In genomic region chr10:32055478-32056135, GRCh38 we compare ENCODE assay signal across 8 cellular contexts. TPM values are rescaled to one million over a fixed set of nuclear protein-coding genes. Genes with fewer than 3 reads are reported as not detected.
DNase-seq lines count a peak whose midpoint lies in the region; ATAC-seq and TF ChIP-seq lines count a peak whose summit lies in the region.

No MANE protein-coding gene starts in this region.

- peaks cover 55% of the 10 kb centered on the region for H3K79me2 ChIP-seq in KMS-11 (ENCODE audit: insufficient read depth, low read depth)

- peak overlapping the region; percentile 98 for H3K4me2 ChIP-seq in KMS-11

- peaks cover 37% of the 10 kb centered on the region for H3K4me1 Mint-ChIP-seq in T-helper 17 cell

- DNase-seq in T-helper 17 cell = peak; percentile 35 to 51 (median 50)
- DNase-seq in astrocyte of the cerebellum (ENCODE audit: low read depth) = no peak
- DNase-seq in hypothalamus (lab: John Stamatoyannopoulos, UW) = peak in 48 of 51 donors; percentile 19 to 91 (median 67)
- DNase-seq in retinal pigment epithelial cell (ENCODE audit: low read depth) = no peak
- DNase-seq in middle frontal gyrus (ENCODE audit: extremely low spot score, low spot score) = no peak

- peak overlapping the region; percentile 87 for H3K27ac ChIP-seq in KMS-11

- peak overlapping the region; percentile 92 for H3K9ac ChIP-seq in KMS-11

- H3K27me3 ChIP-seq in KMS-11 (ENCODE audit: insufficient read depth, low read depth) = no peaks in the 10 kb centered on the region

- TF ChIP-seq CTCF in KMS-11 (conservative IDR thresholded peaks at IDR 0.05; ENCODE audit: low read depth, low read length) = no peak
- TF ChIP-seq CTCF in astrocyte of the cerebellum (IDR thresholded peaks at IDR 0.05; ENCODE audit: low read depth, low read length, missing control alignments) = peak; percentile 25
- no peak for TF ChIP-seq CTCF in retinal pigment epithelial cell (conservative IDR thresholded peaks at IDR 0.05; ENCODE audit: low read depth, low read length)

- peak overlapping the region; percentile 90 for H2AFZ ChIP-seq in KMS-11 (ENCODE audit: low read depth)

- peak overlapping the region; percentile 89 for H3K4me3 ChIP-seq in GM08714 (ENCODE audit: low read length)
- no peak overlapping the region for H3K4me3 ChIP-seq in KMS-11 (IDR thresholded peaks at IDR 0.05; ENCODE audit: insufficient read depth, low read depth, low read length)
- peak overlapping the region; percentile 98 for H3K4me3 ChIP-seq in astrocyte of the cerebellum (ENCODE audit: low read depth, low read length)
- H3K4me3 ChIP-seq in retinal pigment epithelial cell (ENCODE audit: low read length) = peak overlapping the region; percentile 92

- ATAC-seq in GM21786 (IDR thresholded peaks at IDR 0.05; ENCODE audit: unreplicated experiment) (peak; percentile 40), T-helper 17 cell (peak; percentile 70)

- H3K36me3 Mint-ChIP-seq in T-helper 17 cell (ENCODE audit: low read depth) = no peaks in the 10 kb centered on the region

- H3K9me3 ChIP-seq in T-helper 17 cell (ENCODE audit: control insufficient read depth, low read length, poor library complexity, severe bottlenecking) = no peaks in the 10 kb centered on the region

- H3K4me3 Mint-ChIP-seq in T-helper 17 cell = peak overlapping the region; percentile 97

- H4K20me1 ChIP-seq in KMS-11 (ENCODE audit: insufficient read depth) = peaks cover 47% of the 10 kb centered on the region

- H3K4me1 ChIP-seq in KMS-11 (ENCODE audit: low read depth, poor library complexity, severe bottlenecking) = peaks cover 32% of the 10 kb centered on the region

- in situ Hi-C loops in astrocyte of the cerebellum (cut with HindIII; ENCODE audit: low sequenced_read_pairs) = no loop called here

- no peaks in the 10 kb centered on the region for H3K36me3 ChIP-seq in KMS-11 (ENCODE audit: insufficient read depth)

- no peaks in the 10 kb centered on the region for H3K27me3 Mint-ChIP-seq in T-helper 17 cell

- peak overlapping the region; percentile 96 for H3K27ac Mint-ChIP-seq in T-helper 17 cell

RNA-seq across cellular contexts. Expression of gene KIF5B, which starts 0.6 kb away (rescaled TPM):
- 10 to 100 TPM; 47.8 to 65.5 TPM for total RNA-seq in T-helper 17 cell

Comparison
In these comparisons a context has a peak if more than half of its experiments do, and no peak if none do; other contexts are left out.
1. DNase-seq: peak in T-helper 17 cell (3 of 3) and hypothalamus (48 of 51); none in astrocyte of the cerebellum (single experiment), retinal pigment epithelial cell (single experiment) and middle frontal gyrus (single experiment).